9 cellular contexts compared by ENCODE assay signal in the genomic region with DNA sequence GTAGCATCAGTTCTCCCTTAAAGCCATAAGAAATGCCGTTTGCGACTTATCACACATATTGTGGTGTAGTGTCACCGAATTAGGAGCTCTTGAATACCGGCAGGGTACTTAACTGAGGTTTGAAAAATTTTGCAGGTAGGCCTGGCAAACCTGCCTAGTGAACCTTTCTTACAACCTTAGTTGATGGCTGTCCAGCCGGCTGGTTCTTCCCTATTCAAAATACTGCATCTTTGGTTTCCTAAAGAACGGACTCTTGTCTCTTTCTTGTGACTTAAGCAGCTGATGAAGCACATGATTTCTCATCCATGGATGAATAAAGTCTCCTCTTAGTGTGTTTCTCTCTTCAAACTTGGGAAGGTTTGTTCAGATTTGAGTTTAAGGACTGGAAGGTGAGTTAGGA. TPM values are rescaled to one million over a fixed set of nuclear protein-coding genes. Genes with fewer than 3 reads are reported as not detected.
DNase-seq lines count a peak whose midpoint lies in the region; ATAC-seq and TF ChIP-seq lines count a peak whose summit lies in the region.
"Had no signal": no experiment of that assay in that cellular context is flagged by ENCODE, and none has a peak within 500 bp of the region (broad histone marks: within the 10 kb centered on the region; RNA-seq: fewer than 3 reads in every experiment).

No MANE protein-coding gene starts in this region.

- intact Hi-C loops in psoas muscle (cut with DNase I), result loop anchor here (5.0 kb wide), 3 partner anchors 55 to 70 kb away; no protein-coding TSS in a partner anchor

- H3K9me2 ChIP-seq in SU-DHL-6 (replicated peaks; ENCODE audit: insufficient read depth, low read length), result no peaks in the 10 kb centered on the region

- WGBS in psoas muscle, 3 donors, result 14 to 33% (median 19%) methylated on average over 6 of the region's 6 CpGs

- no peak for ATAC-seq in psoas muscle
- ATAC-seq in HG02885 (IDR thresholded peaks at IDR 0.05; ENCODE audit: poor library complexity, unreplicated experiment), result no peak

- DNase-seq in fibroblast of pulmonary artery (ENCODE audit: low read depth) (no peak), psoas muscle (no peak), occipital lobe (lab: John Stamatoyannopoulos, UW) (no peak), DMS53 treated with DMSO at 0.1 percent for 48 hours (lab: John Stamatoyannopoulos, UW; ENCODE audit: unreplicated experiment) (no peak), NCI-H748 treated with DMSO at 0.1 percent for 48 hours (lab: John Stamatoyannopoulos, UW) (no peak)
- DNase-seq: activated CD4-positive, alpha-beta T cell treated with anti-CD3 and anti-CD28 coated beads, Interleukin-2, amount 50 U/mL, for 4 hours had no signal

- H3K27me3 ChIP-seq in SU-DHL-6 (ENCODE audit: low read length) (no peaks in the 10 kb centered on the region), psoas muscle (ENCODE audit: insufficient read depth in 3 of 3, low read length in 2 of 3) (no peaks in the 10 kb centered on the region)

- no peaks in the 10 kb centered on the region for H3K36me3 ChIP-seq in SU-DHL-6 (ENCODE audit: low read length)
- peaks cover 0 to 4% of the 10 kb centered on the region in 2 donors for H3K36me3 ChIP-seq in psoas muscle (ENCODE audit: insufficient read depth in 1 of 2, low read depth in 1 of 2)

- H2AFZ ChIP-seq in SU-DHL-6 (ENCODE audit: low read depth, low read length, severe bottlenecking), result no peak overlapping the region

- peak overlapping the region; percentile 80 for H3K4me2 ChIP-seq in SU-DHL-6 (ENCODE audit: low read depth, low read length, poor library complexity, severe bottlenecking)

- H3K4me1 ChIP-seq in psoas muscle, result peaks cover 47% of the 10 kb centered on the region

- H3K4me3 ChIP-seq in GM12875 (ENCODE audit: low read depth, low read length) (peak overlapping the region; percentile 95), SU-DHL-6 (ENCODE audit: insufficient read depth, low read length, poor library complexity, severe bottlenecking) (peak overlapping the region; percentile 86), fibroblast of pulmonary artery (replicated peaks; ENCODE audit: low read depth, low read length) (peak overlapping the region; percentile 90), psoas muscle (peak overlapping the region; percentile 98)

- H3K27ac ChIP-seq in SU-DHL-6 (ENCODE audit: low read depth, low read length), result no peak overlapping the region
- H3K27ac ChIP-seq in psoas muscle, result peak overlapping the region; percentile 100

- H3K9me3 ChIP-seq in SU-DHL-6 (ENCODE audit: insufficient read depth, low read length) (no peaks in the 10 kb centered on the region), psoas muscle (no peaks in the 10 kb centered on the region)

- peak overlapping the region; percentile 90 for H3K9ac ChIP-seq in SU-DHL-6 (ENCODE audit: low read length)

- H4K20me1 ChIP-seq in SU-DHL-6 (ENCODE audit: low read depth, low read length), result peaks cover 24% of the 10 kb centered on the region

- peaks cover 3% of the 10 kb centered on the region; the same call in 1 of the 2 replicates for H3F3A ChIP-seq in SU-DHL-6 (ENCODE audit: insufficient read depth)

- TF ChIP-seq CTCF in GM12875 (IDR thresholded peaks at IDR 0.05; ENCODE audit: borderline replicate concordance, insufficient read depth, low read depth, low read length), result no peak
- TF ChIP-seq CTCF in SU-DHL-6 (IDR thresholded peaks at IDR 0.05; ENCODE audit: insufficient read depth, low read length, poor library complexity, severe bottlenecking), result no peak
- TF ChIP-seq CTCF in fibroblast of pulmonary artery (IDR thresholded peaks at IDR 0.05; ENCODE audit: low read length, missing control alignments), result no peak
- TF ChIP-seq CTCF in psoas muscle (IDR thresholded peaks at IDR 0.05), result no peak

- H3K79me2 ChIP-seq in SU-DHL-6 (ENCODE audit: insufficient read depth, low read length), result peaks cover 65% of the 10 kb centered on the region

RNA-seq across cellular contexts. Expression of gene RAB7A, which starts 1.5 kb away (rescaled TPM):
- total RNA-seq in psoas muscle (100 to 1,000 TPM; 232 to 375 (median 284) TPM), occipital lobe (26.7 TPM)
- polyA plus RNA-seq in psoas muscle, result 100 to 1,000 TPM; 206 to 410 (median 369) TPM
